Comparison of ENCODE assay signal across 10 cellular contexts in the genomic region with DNA sequence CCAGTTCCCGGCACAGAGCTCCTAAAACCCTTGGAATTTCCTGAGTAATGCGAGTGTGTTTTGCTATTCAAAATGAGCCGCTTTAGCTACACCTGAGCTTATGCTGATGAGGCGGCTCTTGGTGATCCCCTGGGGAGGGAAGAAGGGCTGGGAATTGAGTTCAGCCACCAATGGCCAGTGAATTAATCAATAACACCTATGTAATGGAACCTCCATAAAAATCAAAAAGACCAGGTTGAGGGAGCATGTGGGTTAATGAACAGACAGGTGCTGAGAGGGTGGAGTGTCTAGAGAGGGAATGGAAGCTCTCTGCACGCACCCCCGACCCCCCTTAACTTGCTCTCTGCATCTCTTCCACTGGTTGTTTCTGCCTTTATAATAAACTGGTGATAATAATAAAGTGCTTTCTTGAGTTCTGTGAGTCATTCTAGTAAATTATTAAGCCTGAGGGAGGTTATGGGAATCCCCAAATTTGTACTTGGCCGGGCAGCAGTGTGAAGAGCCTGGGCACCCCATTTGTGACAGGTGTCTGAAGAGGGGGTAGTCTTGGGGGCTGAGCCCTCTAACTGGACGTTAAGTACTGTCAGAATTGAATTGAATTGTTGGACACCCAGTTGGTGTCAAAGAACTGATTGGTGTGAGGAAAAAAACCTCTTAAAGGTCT. TPM values are rescaled to one million over a fixed set of nuclear protein-coding genes. Genes with fewer than 3 reads are reported as not detected.
DNase-seq lines count a peak whose midpoint lies in the region; ATAC-seq, FAIRE-seq and TF ChIP-seq lines count a peak whose summit lies in the region.
"Had no signal": no experiment of that assay in that cellular context is flagged by ENCODE, and none has a peak within 500 bp of the region (broad histone marks: within the 10 kb centered on the region; RNA-seq: fewer than 3 reads in every experiment).

No MANE protein-coding gene starts in this region.

- DNase-seq in GM18507 (ENCODE audit: extremely low spot score, insufficient read length, low read depth) (no peak), memory B cell (ENCODE audit: low spot score in 2 of 2) (peak in 1 of 2 donors; percentile 12), Kasumi-1 (lab: John Stamatoyannopoulos, UW) (no peak), small intestine (no peak), chondrocyte (ENCODE audit: low spot score) (no peak), NCI-H526 treated with DMSO at 0.1 percent for 48 hours (lab: John Stamatoyannopoulos, UW) (no peak)

- H3K27me3 Mint-ChIP-seq in memory B cell (no peaks in the 10 kb centered on the region), chondrocyte (ENCODE audit: low read depth) (no peaks in the 10 kb centered on the region)
- H3K27me3 Mint-ChIP-seq: brain had no signal

- H3K4me3 ChIP-seq in HUES48 (ENCODE audit: low read depth, low read length) (no peak overlapping the region), small intestine (ENCODE audit: low read depth in 1 of 2, low read length in 2 of 2) (no peak overlapping the region)

- H3K4me3 Mint-ChIP-seq in memory B cell = no peak overlapping the region
- no peak overlapping the region for H3K4me3 Mint-ChIP-seq in chondrocyte (ENCODE audit: unreplicated experiment)
- H3K4me3 Mint-ChIP-seq: brain; T-helper 1 cell treated with Interleukin-12 subunit alpha and Interleukin-12 subunit beta and Interleukin-4 antibody, amounts not matched to agents 30 μg/mL and 1 μg/mL, for 36 hours had no signal

- H3K27ac Mint-ChIP-seq in memory B cell (peak overlapping the region; percentile 69), chondrocyte (ENCODE audit: unreplicated experiment) (no peak overlapping the region)
- H3K27ac Mint-ChIP-seq: T-helper 1 cell treated with Interleukin-12 subunit alpha and Interleukin-12 subunit beta and Interleukin-4 antibody, amounts not matched to agents 30 μg/mL and 1 μg/mL, for 36 hours had no signal

- H3K36me3 Mint-ChIP-seq in memory B cell (peaks cover 4% of the 10 kb centered on the region), chondrocyte (ENCODE audit: low read depth) (no peaks in the 10 kb centered on the region)
- H3K36me3 Mint-ChIP-seq: brain had no signal

- H3K27me3 ChIP-seq in HUES48 (ENCODE audit: control insufficient read depth, insufficient read depth, low read length) (no peaks in the 10 kb centered on the region), small intestine (ENCODE audit: control insufficient read depth in 2 of 2, insufficient read depth in 2 of 2, low read length in 2 of 2) (no peaks in the 10 kb centered on the region)

- H3K4me1 Mint-ChIP-seq in memory B cell (peaks cover 40% of the 10 kb centered on the region), chondrocyte (ENCODE audit: low read depth) (peaks cover 10% of the 10 kb centered on the region)

- H3K27ac ChIP-seq in HUES48 (ENCODE audit: low read depth, low read length) (peak overlapping the region; percentile 91), small intestine (ENCODE audit: low read depth in 1 of 2, low read length in 1 of 2) (no peak overlapping the region)

- WGBS in small intestine, 3 donors = 24 to 41% (median 38%) methylated on average over 8 of the region's 8 CpGs

- peak; percentile 94 for FAIRE-seq in GM18507 (lab: Jason Lieb, UNC)
- no peak for FAIRE-seq in small intestine (lab: Jason Lieb, UNC)

- no peaks in the 10 kb centered on the region for H3K9me3 ChIP-seq in HUES48 (ENCODE audit: control insufficient read depth, insufficient read depth, low read length)
- H3K9me3 ChIP-seq in small intestine (ENCODE audit: control insufficient read depth, low read depth) = no peaks in the 10 kb centered on the region

- no peaks in the 10 kb centered on the region for H3K9me3 Mint-ChIP-seq in memory B cell
- peaks cover 4% of the 10 kb centered on the region for H3K9me3 Mint-ChIP-seq in chondrocyte (ENCODE audit: low read depth)

- peak; percentile 43 for ATAC-seq in GM21737 (IDR thresholded peaks at IDR 0.05; ENCODE audit: unreplicated experiment)
- ATAC-seq in memory B cell (ENCODE audit: low read depth) = no peak

- no peaks in the 10 kb centered on the region for H3K36me3 ChIP-seq in HUES48 (ENCODE audit: control insufficient read depth, insufficient read depth, low read length)
- H3K36me3 ChIP-seq in small intestine (ENCODE audit: control insufficient read depth in 2 of 2, insufficient read depth in 2 of 2, low read length in 2 of 2) = peaks cover 0 to 3% of the 10 kb centered on the region in 2 donors

- H3K9ac ChIP-seq in HUES48 (ENCODE audit: low read depth, low read length) = 0 out of 2 replicates have a peak overlapping the region, but pooled peaks have one; percentile 3

- H3K4me1 ChIP-seq in HUES48 (ENCODE audit: control insufficient read depth, insufficient read depth, low read length) (peaks cover 50% of the 10 kb centered on the region), small intestine (ENCODE audit: control insufficient read depth in 2 of 2, insufficient read depth in 1 of 2, low read depth in 1 of 2, low read length in 1 of 2) (peaks cover 3 to 5% of the 10 kb centered on the region in 2 donors)

- TF ChIP-seq CTCF in chondrocyte (IDR thresholded peaks at IDR 0.05) = no peak

RNA-seq across cellular contexts. Expression of a gene that starts 24.7 kb away (rescaled TPM):
- 100 to 1,000 TPM; 154 to 226 (median 169) TPM for polyA plus RNA-seq in small intestine
- 9.0 to 9.3 TPM (median 9.1 TPM) in 3 replicates for total RNA-seq in chondrocyte

RNA-seq across cellular contexts. Expression of a gene that starts 36.8 kb away (rescaled TPM):
- polyA plus RNA-seq in small intestine = 1 to 10 TPM in 2 of 3 donors, under 1 TPM in 1; 0.22 to 3.6 (median 1.1) TPM
- total RNA-seq in chondrocyte = 0.31 to 0.67 TPM (median 0.62 TPM) in 3 replicates
